In genomic region chr3:120432105-120432860, GRCh38 we compare ENCODE assay signal across 11 cellular contexts. TPM values are rescaled to one million over a fixed set of nuclear protein-coding genes. Genes with fewer than 3 reads are reported as not detected.
DNase-seq lines count a peak whose midpoint lies in the region; ATAC-seq and TF ChIP-seq lines count a peak whose summit lies in the region.
"Had no signal": no experiment of that assay in that cellular context is flagged by ENCODE, and none has a peak within 500 bp of the region (broad histone marks: within the 10 kb centered on the region; RNA-seq: fewer than 3 reads in every experiment).

No MANE protein-coding gene starts in this region.

- no peak for TF ChIP-seq CTCF in HFFc6 (IDR thresholded peaks at IDR 0.05)
- no peak for TF ChIP-seq CTCF in chondrocyte (IDR thresholded peaks at IDR 0.05)
- TF ChIP-seq CTCF in spleen (IDR thresholded peaks at IDR 0.05 in 8 of 11, conservative IDR thresholded peaks at IDR 0.05 in 3 of 11): no peak

- peaks cover 0 to 15% (median 5%) of the 10 kb centered on the region in 6 donors for H3K4me1 ChIP-seq in spleen

- H3K27ac Mint-ChIP-seq in HFFc6 (peak overlapping the region; percentile 84), chondrocyte (ENCODE audit: unreplicated experiment) (peak overlapping the region; percentile 97)
- H3K27ac Mint-ChIP-seq: activated naive CD4-positive, alpha-beta T cell treated with anti-CD3 and anti-CD28 coated beads, Interleukin-2, amount 50 U/mL, for 72 hours had no signal

- peak; percentile 77 for DNase-seq in HFFc6
- no peak for DNase-seq in chondrocyte (ENCODE audit: low spot score)
- peak; percentile 95 for DNase-seq in iris pigment epithelial cell (ENCODE audit: low read depth)
- DNase-seq in spleen: no peak
- DNase-seq in NCI-H2196 treated with DMSO at 0.1 percent for 48 hours (lab: John Stamatoyannopoulos, UW; ENCODE audit: unreplicated experiment): no peak
- DNase-seq in GOT3 (lab: John Stamatoyannopoulos, UW): no peak
- DNase-seq: posterior cingulate gyrus had no signal

- H3K27me3 Mint-ChIP-seq in HFFc6 (ENCODE audit: insufficient read depth) (peaks cover 22% of the 10 kb centered on the region; the same call in 1 of the 2 replicates), chondrocyte (ENCODE audit: low read depth) (no peaks in the 10 kb centered on the region)

- intact Hi-C loops in spleen (cut with DNase I; ENCODE audit: low total_unique reads): no loop called here

- H3K9me3 ChIP-seq in spleen: no peaks in the 10 kb centered on the region

- H3K4me3 Mint-ChIP-seq in HFFc6 (peak overlapping the region; percentile 57), chondrocyte (ENCODE audit: unreplicated experiment) (peak overlapping the region; percentile 8)

- H3K4me1 Mint-ChIP-seq in HFFc6 (ENCODE audit: low read depth) (peaks cover 100% of the 10 kb centered on the region), chondrocyte (ENCODE audit: low read depth) (peaks cover 99% of the 10 kb centered on the region)

- no peaks in the 10 kb centered on the region for H3K9me3 Mint-ChIP-seq in HFFc6
- no peaks in the 10 kb centered on the region for H3K9me3 Mint-ChIP-seq in chondrocyte (ENCODE audit: low read depth)
- H3K9me3 Mint-ChIP-seq: activated naive CD4-positive, alpha-beta T cell treated with anti-CD3 and anti-CD28 coated beads, Interleukin-2, amount 50 U/mL, for 72 hours had no signal

- H3K36me3 ChIP-seq in spleen: peaks cover 0 to 3% (median 0%) of the 10 kb centered on the region in 6 donors

- no peak for TF ChIP-seq POLR2A in spleen (IDR thresholded peaks at IDR 0.05)

- H3K27ac ChIP-seq in spleen: peak overlapping the region in 6 of 8 donors; percentile 15 to 55 (median 35)

- H3K27me3 ChIP-seq in spleen (replicated peaks in 1 of 7): no peaks in the 10 kb centered on the region

- no peak overlapping the region for H3K4me3 ChIP-seq in spleen

- ATAC-seq in HG03571 (IDR thresholded peaks at IDR 0.05; ENCODE audit: unreplicated experiment): no peak
- ATAC-seq in HG03520 (IDR thresholded peaks at IDR 0.05; ENCODE audit: unreplicated experiment): no peak
- ATAC-seq: activated naive CD4-positive, alpha-beta T cell treated with anti-CD3 and anti-CD28 coated beads, Interleukin-2, amount 50 U/mL, for 72 hours; HepG2 had no signal

- 78 to 86% (median 84%) methylated on average over 4 of the region's 4 CpGs for WGBS in spleen, 5 donors

- H3K36me3 Mint-ChIP-seq in HFFc6 (ENCODE audit: low read depth) (peaks cover 71% of the 10 kb centered on the region), chondrocyte (ENCODE audit: low read depth) (peaks cover 34% of the 10 kb centered on the region)
- H3K36me3 Mint-ChIP-seq: activated naive CD4-positive, alpha-beta T cell treated with anti-CD3 and anti-CD28 coated beads, Interleukin-2, amount 50 U/mL, for 72 hours had no signal

RNA-seq across cellular contexts. Expression of gene FSTL1, which starts 18.5 kb away (rescaled TPM):
- 1,000 to 10,000 TPM; 1,595 to 1,958 (median 1,726) TPM for total RNA-seq in HFFc6 (2021; fragmentation: NEBNext Ultra II Directional; extraction: Animal tissue kit (Norgen Biotek cat#: 25700))
- total RNA-seq in chondrocyte: 2,561 to 3,511 TPM (median 3,398 TPM) in 3 replicates
- 100 to 1,000 TPM in 5 of 7 donors, 10 to 100 TPM in 2; 84.4 to 228 (median 115) TPM for total RNA-seq in spleen
- polyA plus RNA-seq in spleen: 10 to 100 TPM in 2 of 3 donors, 1 to 10 TPM in 1; 6.7 to 18.1 (median 17.9) TPM

Comparison
In these comparisons a context has a peak if more than half of its experiments do, and no peak if none do; other contexts are left out.
1. DNase-seq: peak in HFFc6 (single experiment) and iris pigment epithelial cell (single experiment); none in chondrocyte (single experiment), spleen (single experiment), NCI-H2196 treated with DMSO at 0.1 percent for 48 hours (single experiment) and GOT3 (single experiment).
2. RNA of gene FSTL1, which starts 18.5 kb away (total RNA-seq): 2,561 to 3,511 TPM in chondrocyte and 1,595 to 1,958 TPM in HFFc6; 84.4 to 228 TPM in spleen; every median in the first group is over 4 times any median in the second.